ENCODE assay signal across 8 cellular contexts in the genomic region with DNA sequence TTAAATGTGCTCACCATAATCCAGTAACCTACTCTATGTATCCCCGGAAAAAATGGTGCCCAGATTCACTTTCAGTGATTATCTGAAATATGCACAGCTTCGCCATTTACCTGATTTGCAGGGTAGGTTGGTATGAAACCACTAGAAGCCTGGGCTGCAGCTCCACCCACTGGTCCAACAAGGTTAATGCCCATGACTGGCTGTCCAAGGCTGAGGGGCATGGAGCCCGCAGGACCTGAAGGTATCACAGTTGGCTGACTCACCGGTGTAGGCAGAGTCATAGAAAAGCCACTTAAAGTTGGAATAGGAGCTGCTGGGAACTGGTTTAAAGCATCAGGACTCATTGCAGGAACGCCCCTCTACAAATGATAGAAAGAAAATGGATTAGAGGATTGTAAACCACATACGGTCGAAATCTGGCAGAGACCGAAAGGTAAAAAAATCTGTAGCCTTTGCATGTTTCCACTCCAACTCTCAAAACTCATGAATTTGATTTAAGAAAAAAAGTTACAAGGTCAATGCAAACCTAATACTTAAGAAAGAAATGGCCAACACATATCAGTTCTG. TPM values are rescaled to one million over a fixed set of nuclear protein-coding genes. Genes with fewer than 3 reads are reported as not detected.
DNase-seq lines count a peak whose midpoint lies in the region; ATAC-seq, FAIRE-seq and TF ChIP-seq lines count a peak whose summit lies in the region.

No MANE protein-coding gene starts in this region.

- H3K9ac ChIP-seq in OCI-LY3 (ENCODE audit: low read length) = no peak overlapping the region

- peaks cover 10% of the 10 kb centered on the region for H3K4me1 Mint-ChIP-seq in CD4-positive, alpha-beta T cell (ENCODE audit: low read depth)

- intact Hi-C loops in CD4-positive, alpha-beta T cell (cut with DNase I, micrococcal nuclease) = no loop called here

- no peak overlapping the region for H3K4me2 ChIP-seq in OCI-LY3 (ENCODE audit: low read length)

- ATAC-seq in CD4-positive, alpha-beta T cell (ENCODE audit: poor library complexity) = peak; percentile 57

- no peak overlapping the region for H3K4me3 ChIP-seq in OCI-LY3 (ENCODE audit: low read length)

- H3K27ac Mint-ChIP-seq in CD4-positive, alpha-beta T cell = no peak overlapping the region

- FAIRE-seq in H54 (lab: Jason Lieb, UNC) = no peak

- H3K27me3 Mint-ChIP-seq in CD4-positive, alpha-beta T cell = no peaks in the 10 kb centered on the region

- peaks cover 44% of the 10 kb centered on the region for H3K36me3 ChIP-seq in OCI-LY3 (replicated peaks; ENCODE audit: low read depth, low read length)

- no peaks in the 10 kb centered on the region for H3K4me1 ChIP-seq in OCI-LY3 (ENCODE audit: low read length)

- peaks cover 87% of the 10 kb centered on the region for H3K36me3 Mint-ChIP-seq in CD4-positive, alpha-beta T cell (ENCODE audit: low read depth)

- CTCF ChIA-PET in CD4-positive, alpha-beta T cell (lab: Charles Lee) = interaction anchor here (1.0 to 1.4 kb wide), 4 partner anchors 9 to 39 kb away, joined by 3 to 7 read pairs (median 3); a partner anchor contains a TSS

- no peak overlapping the region for H2AFZ ChIP-seq in OCI-LY3 (ENCODE audit: low read depth, low read length)

- peak in 3 of 10 experiments; percentile 2 to 38 (median 7) for DNase-seq in CD4-positive, alpha-beta T cell
- DNase-seq in H54 (ENCODE audit: insufficient read length, low spot score) = peak; percentile 90
- peak; percentile 83 for DNase-seq in astrocyte of the hippocampus (ENCODE audit: low read depth, low spot score)
- DNase-seq in iPS-NIHi11 (ENCODE audit: low spot score) = peak; percentile 82
- peak; percentile 11 for DNase-seq in stimulated activated CD8-positive, alpha-beta memory T cell treated with anti-CD3 and anti-CD28 coated beads, Interleukin-4, amount 100 ng/mL, for 24 hours (ENCODE audit: low read depth)
- DNase-seq in NCI-H1092 (lab: John Stamatoyannopoulos, UW) = no peak
- DNase-seq in GDM1 (lab: John Stamatoyannopoulos, UW) = no peak

- no peaks in the 10 kb centered on the region for H3K79me2 ChIP-seq in OCI-LY3 (ENCODE audit: low read length)

- no peak for TF ChIP-seq POLR2A in H54 (IDR thresholded peaks at IDR 0.05; ENCODE audit: low read depth, low read length)

- no peaks in the 10 kb centered on the region for H3K27me3 ChIP-seq in CD4-positive, alpha-beta T cell (ENCODE audit: control insufficient read depth, insufficient read depth, low read length)
- no peaks in the 10 kb centered on the region for H3K27me3 ChIP-seq in OCI-LY3 (ENCODE audit: low read depth, low read length)

- H4K20me1 ChIP-seq in OCI-LY3 (ENCODE audit: insufficient read depth, low read length) = no peaks in the 10 kb centered on the region

- H3K9me3 ChIP-seq in CD4-positive, alpha-beta T cell (ENCODE audit: control insufficient read depth, low read length) = no peaks in the 10 kb centered on the region
- no peaks in the 10 kb centered on the region; the same call in 1 of the 2 replicates for H3K9me3 ChIP-seq in OCI-LY3 (ENCODE audit: insufficient read depth, low read length)

- no peaks in the 10 kb centered on the region for H3K9me3 Mint-ChIP-seq in CD4-positive, alpha-beta T cell

- POLR2A ChIA-PET in CD4-positive, alpha-beta T cell (lab: Charles Lee) = interaction anchor here (0.9 kb wide), 1 partner anchor 9 kb away, joined by 5 read pairs; no protein-coding TSS in a partner anchor

- H3K4me3 Mint-ChIP-seq in CD4-positive, alpha-beta T cell = no peak overlapping the region

- H3K27ac ChIP-seq in CD4-positive, alpha-beta T cell (ENCODE audit: low read depth, low read length) = no peak overlapping the region
- no peak overlapping the region for H3K27ac ChIP-seq in OCI-LY3 (ENCODE audit: low read length)

- TF ChIP-seq CTCF in CD4-positive, alpha-beta T cell (IDR thresholded peaks at IDR 0.05) = no peak
- TF ChIP-seq CTCF in OCI-LY3 (IDR thresholded peaks at IDR 0.05; ENCODE audit: low read depth, low read length) = peak; percentile 56

RNA-seq across cellular contexts. Expression of a gene that starts 38.6 kb away (rescaled TPM):
- 10 to 100 TPM; 40.0 to 45.8 TPM for total RNA-seq in CD4-positive, alpha-beta T cell

Comparison
In these comparisons a context has a peak if more than half of its experiments do, and no peak if none do; other contexts are left out.
1. DNase-seq: peak in H54 (single experiment), astrocyte of the hippocampus (single experiment), iPS-NIHi11 (single experiment) and stimulated activated CD8-positive, alpha-beta memory T cell treated with anti-CD3 and anti-CD28 coated beads, Interleukin-4, amount 100 ng/mL, for 24 hours (single experiment); none in NCI-H1092 (single experiment) and GDM1 (single experiment).